ENCODE assay signal across 13 cellular contexts in genomic region chr17:28707339-28707720, GRCh38. TPM values are rescaled to one million over a fixed set of nuclear protein-coding genes. Genes with fewer than 3 reads are reported as not detected.
"Had no signal": no experiment of that assay in that cellular context is flagged by ENCODE, and none has a peak within 500 bp of the region (broad histone marks: within the 10 kb centered on the region; RNA-seq: fewer than 3 reads in every experiment).

No MANE protein-coding gene starts in this region.

- H3K27ac ChIP-seq: breast epithelium, parathyroid adenoma had no signal

- H3K4me1 ChIP-seq: breast epithelium, parathyroid adenoma had no signal

- H3K4me3 ChIP-seq: breast epithelium, dorsolateral prefrontal cortex had no signal

- DNase-seq: activated effector memory CD4-positive, alpha-beta T cell treated with Interleukin-2 at 50 U/mL for 16 hours; anterior cingulate cortex; dorsolateral prefrontal cortex; mammary epithelial cell; stimulated activated CD4-positive, alpha-beta T cell treated with anti-CD3 and anti-CD28 coated beads, Interleukin-4, amount 100 ng/mL, for 1 hour; stimulated activated CD8-positive, alpha-beta memory T cell treated with anti-CD3 and anti-CD28 coated beads, Interleukin-4, amount 100 ng/mL, for 48 hours; stimulated activated naive CD8-positive, alpha-beta T cell treated with anti-CD3 and anti-CD28 coated beads, Interleukin-15, amount 100 ng/mL, for 72 hours had no signal

- H3K27ac Mint-ChIP-seq: activated naive CD4-positive, alpha-beta T cell treated with anti-CD3 and anti-CD28 coated beads, Interleukin-2, amount 50 U/mL, for 24 hours had no signal

- H3K9me3 Mint-ChIP-seq: activated naive CD4-positive, alpha-beta T cell treated with anti-CD3 and anti-CD28 coated beads, Interleukin-2, amount 50 U/mL, for 24 hours; stimulated activated naive CD8-positive, alpha-beta T cell treated with anti-CD3 and anti-CD28 coated beads, Interleukin-15, amount 100 ng/mL, for 72 hours had no signal

- H3K9ac ChIP-seq: parathyroid adenoma had no signal

- FAIRE-seq: urothelium cell line had no signal

- H3K27me3 ChIP-seq: breast epithelium, dorsolateral prefrontal cortex had no signal

- H3K79me2 ChIP-seq: parathyroid adenoma had no signal

- H2AFZ ChIP-seq: parathyroid adenoma had no signal

- H3K4me3 Mint-ChIP-seq: activated naive CD4-positive, alpha-beta T cell treated with anti-CD3 and anti-CD28 coated beads, Interleukin-2, amount 50 U/mL, for 24 hours; stimulated activated naive CD8-positive, alpha-beta T cell treated with anti-CD3 and anti-CD28 coated beads, Interleukin-15, amount 100 ng/mL, for 72 hours had no signal

- H3K9me3 ChIP-seq: breast epithelium had no signal

- ATAC-seq: esophagus mucosa; stimulated activated naive CD8-positive, alpha-beta T cell treated with anti-CD3 and anti-CD28 coated beads, Interleukin-15, amount 100 ng/mL, for 72 hours had no signal

- H3K27me3 Mint-ChIP-seq: activated naive CD4-positive, alpha-beta T cell treated with anti-CD3 and anti-CD28 coated beads, Interleukin-2, amount 50 U/mL, for 24 hours; stimulated activated naive CD8-positive, alpha-beta T cell treated with anti-CD3 and anti-CD28 coated beads, Interleukin-15, amount 100 ng/mL, for 72 hours had no signal

RNA-seq across cellular contexts. Expression of gene TLCD1, which starts 18.7 kb away (rescaled TPM):
- polyA plus RNA-seq: neural cell had no signal
